In genomic region chr17:17125136-17126084, GRCh38 we compare ENCODE assay signal across 11 cellular contexts.
DNase-seq lines count a peak whose midpoint lies in the region; ATAC-seq, FAIRE-seq and TF ChIP-seq lines count a peak whose summit lies in the region.
"Had no signal": no experiment of that assay in that cellular context is flagged by ENCODE, and none has a peak within 500 bp of the region (broad histone marks: within the 10 kb centered on the region; RNA-seq: fewer than 3 reads in every experiment).

No MANE protein-coding gene starts in this region.

- POLR2A ChIA-PET in GM12878 (lab: Charles Lee): no interaction called here
- POLR2A ChIA-PET in naive thymus-derived CD8-positive, alpha-beta T cell (lab: Charles Lee): interaction anchor here (0.5 to 1.4 kb wide), 6 partner anchors 12 to 85 kb away, joined by 3 to 6 read pairs (median 4); no protein-coding TSS in a partner anchor

- H3K27ac Mint-ChIP-seq in naive thymus-derived CD8-positive, alpha-beta T cell: peak overlapping the region; percentile 57 to 97 (median 90)

- H3K4me1 ChIP-seq in GM12878 (ENCODE audit: control insufficient read depth, insufficient read depth, low read length) (peaks cover 5% of the 10 kb centered on the region; the same call in 1 of the 2 replicates), gastroesophageal sphincter (peaks cover 0 to 93% (median 13%) of the 10 kb centered on the region in 3 donors)

- no peaks in the 10 kb centered on the region for H3K9me3 ChIP-seq in GM12878 (replicated peaks; ENCODE audit: control insufficient read depth, insufficient read depth, low read length)
- no peaks in the 10 kb centered on the region for H3K9me3 ChIP-seq in gastroesophageal sphincter
- H3K9me3 ChIP-seq: left lung had no signal

- no peak overlapping the region for H3K27ac ChIP-seq in GM12878 (ENCODE audit: control insufficient read depth, insufficient read depth)
- H3K27ac ChIP-seq in gastroesophageal sphincter: peak overlapping the region in 1 of 4 donors; percentile 3
- H3K27ac ChIP-seq: HL-60 had no signal

- no peak overlapping the region for H2AFZ ChIP-seq in GM12878 (ENCODE audit: control insufficient read depth, low read depth, low read length)

- no TSS peak for BruUV-seq in GM12878 (replicated peaks; lab: Mats Ljungman, UMichigan)

- CTCF ChIA-PET in GM12878 (lab: Yijun Ruan, JAX): no interaction called here

- TF ChIP-seq CTCF in GM12878 (IDR thresholded peaks at IDR 0.05 in 2 of 3, conservative IDR thresholded peaks at IDR 0.05 in 1 of 3; ENCODE audit: control insufficient read depth in 2 of 3, extremely low read depth in 1 of 3, insufficient read depth in 1 of 3, low read depth in 3 of 3, low read length in 3 of 3) (no peak), gastroesophageal sphincter (IDR thresholded peaks at IDR 0.05) (no peak)

- TF ChIP-seq POLR2A in GM12878 (IDR thresholded peaks at IDR 0.05; ENCODE audit: low read depth, low read length): no peak
- TF ChIP-seq POLR2A in gastroesophageal sphincter (IDR thresholded peaks at IDR 0.05): no peak

- H3K27me3 ChIP-seq in GM12878 (replicated peaks in 1 of 2; ENCODE audit: control insufficient read depth in 2 of 2, insufficient read depth in 2 of 2, low read length in 1 of 2) (no peaks in the 10 kb centered on the region), gastroesophageal sphincter (no peaks in the 10 kb centered on the region)
- H3K27me3 ChIP-seq: left lung had no signal

- no peaks in the 10 kb centered on the region; the same call in none of the 2 replicates for H3K79me2 ChIP-seq in GM12878 (ENCODE audit: control insufficient read depth, insufficient read depth, low read length)

- 82% methylated on average over 6 of the region's 6 CpGs for WGBS in GM12878 (ENCODE audit: insufficient coverage, insufficient replicate concordance, low lambda C conversion rate, missing lambda C conversion rate)
- WGBS in gastroesophageal sphincter (ENCODE audit: low coverage in 1 of 2), 2 donors: 22 to 66% methylated on average over 1 to 3 of the region's 6 CpGs

- no peak for TF ChIP-seq EP300 in GM12878 (IDR thresholded peaks at IDR 0.05; ENCODE audit: borderline replicate concordance in 1 of 2, control insufficient read depth in 1 of 2, low read depth in 2 of 2, low read length in 2 of 2)
- no peak for TF ChIP-seq EP300 in gastroesophageal sphincter (IDR thresholded peaks at IDR 0.05)

- H3K4me1 Mint-ChIP-seq in naive thymus-derived CD8-positive, alpha-beta T cell: peaks cover 34 to 79% (median 76%) of the 10 kb centered on the region in 4 donors

- intact Hi-C loops in GM12878 (cut with micrococcal nuclease; ENCODE audit: unreplicated experiment): no loop called here

- SMC1A ChIA-PET in GM12878 (lab: Charles Lee; ENCODE audit: uncharacterized antibody, unreplicated experiment): no interaction called here

- in situ Hi-C loops in GM12878 (cut with MboI): no loop called here

- H3K4me2 ChIP-seq in GM12878 (ENCODE audit: control insufficient read depth, insufficient read depth): no peak overlapping the region

- DNase-seq in DMS 273 treated with DMSO at 0.1 percent for 48 hours (lab: John Stamatoyannopoulos, UW) (peak; percentile 34), NCI-H1694 (lab: John Stamatoyannopoulos, UW) (peak; percentile 34), GM12878 (ENCODE audit: low read depth, low spot score) (no peak), NCI-H526 treated with DMSO at 0.1 percent for 48 hours (lab: John Stamatoyannopoulos, UW) (no peak), OCI-M2 (lab: John Stamatoyannopoulos, UW; ENCODE audit: unreplicated experiment) (no peak)
- peak in 4 of 10 donors; percentile 14 to 53 (median 49) for DNase-seq in naive thymus-derived CD8-positive, alpha-beta T cell

- no peaks in the 10 kb centered on the region for H3K9me3 Mint-ChIP-seq in naive thymus-derived CD8-positive, alpha-beta T cell

- H3K9ac ChIP-seq in GM12878 (ENCODE audit: control insufficient read depth, insufficient read depth, low read length): no peak overlapping the region

- peak overlapping the region; percentile 71 to 90 (median 80) for H3K4me3 Mint-ChIP-seq in naive thymus-derived CD8-positive, alpha-beta T cell

- no peaks in the 10 kb centered on the region for H3K27me3 Mint-ChIP-seq in naive thymus-derived CD8-positive, alpha-beta T cell

- RAD21 ChIA-PET in GM12878 (lab: Charles Lee; ENCODE audit: unreplicated experiment): no interaction called here

- no peak for FAIRE-seq in GM12878 (lab: Jason Lieb, UNC)
- FAIRE-seq: endothelial cell of umbilical vein had no signal

- H3K36me3 ChIP-seq in GM12878 (ENCODE audit: control insufficient read depth in 2 of 2, insufficient read depth in 2 of 2, low read length in 1 of 2) (peaks cover 13 to 17% of the 10 kb centered on the region in 2 experiments), gastroesophageal sphincter (peaks cover 0 to 40% of the 10 kb centered on the region in 2 donors)

- no peak for TF ChIP-seq RAD21 in GM12878 (IDR thresholded peaks at IDR 0.05; ENCODE audit: insufficient read depth, low read depth, low read length)

- no peak for ATAC-seq in GM12878
- peak; percentile 80 to 81 for ATAC-seq in naive thymus-derived CD8-positive, alpha-beta T cell
- no peak for ATAC-seq in GM18868 (IDR thresholded peaks at IDR 0.05; ENCODE audit: unreplicated experiment)
- no peak for ATAC-seq in gastroesophageal sphincter
- ATAC-seq: left lung had no signal

- H3K36me3 Mint-ChIP-seq in naive thymus-derived CD8-positive, alpha-beta T cell: peaks cover 0 to 21% (median 2%) of the 10 kb centered on the region in 3 donors

- H3K4me3 ChIP-seq in GM12878 (no peak overlapping the region), gastroesophageal sphincter (no peak overlapping the region)
- H3K4me3 ChIP-seq: left lung had no signal

- no peaks in the 10 kb centered on the region; the same call in 1 of the 2 replicates for H4K20me1 ChIP-seq in GM12878 (ENCODE audit: control insufficient read depth, insufficient read depth)

TF ChIP-seq in GM12878, 131 proteins besides CTCF, POLR2A, EP300 and RAD21:
- no peak for TF ChIP-seq PBX3 (IDR thresholded peaks at IDR 0.05; ENCODE audit: insufficient replicate concordance, low read depth, low read length)
- TF ChIP-seq RELA (IDR thresholded peaks at IDR 0.05; ENCODE audit: borderline replicate concordance, partially characterized antibody): no peak
- peak; percentile 45; the same call in 1 of the 2 replicates for TF ChIP-seq BMI1 (IDR thresholded peaks at IDR 0.05; ENCODE audit: borderline replicate concordance)
- no peak for TF ChIP-seq GABPA (IDR thresholded peaks at IDR 0.05; ENCODE audit: low read depth)

Comparison
In these comparisons a context has a peak if more than half of its experiments do, and no peak if none do; other contexts are left out.
1. DNase-seq: peak in DMS 273 treated with DMSO at 0.1 percent for 48 hours (single experiment) and NCI-H1694 (single experiment); none in GM12878 (single experiment), NCI-H526 treated with DMSO at 0.1 percent for 48 hours (single experiment) and OCI-M2 (single experiment).
2. ATAC-seq: peak in naive thymus-derived CD8-positive, alpha-beta T cell (2 of 2); none in GM12878 (single experiment), GM18868 (single experiment) and gastroesophageal sphincter (single experiment).